16 cellular contexts compared by ENCODE assay signal in genomic region chr1:99950486-99950885, GRCh38. TPM values are rescaled to one million over a fixed set of nuclear protein-coding genes. Genes with fewer than 3 reads are reported as not detected.
A peak's percentile ranks its signal among the peaks of the same experiment; 100 is the strongest.
DNase-seq lines count a peak whose midpoint lies in the region; ATAC-seq, FAIRE-seq and TF ChIP-seq lines count a peak whose summit lies in the region.
"Had no signal": no experiment of that assay in that cellular context is flagged by ENCODE, and none has a peak within 500 bp of the region (broad histone marks: within the 10 kb centered on the region; RNA-seq: fewer than 3 reads in every experiment).

No MANE protein-coding gene starts in this region.

- no peak for TF ChIP-seq EP300 in tibial nerve (IDR thresholded peaks at IDR 0.05)

- H3K36me3 ChIP-seq in GM23338 (ENCODE audit: insufficient read depth) (no peaks in the 10 kb centered on the region), HUES6 (ENCODE audit: control insufficient read depth, insufficient read depth, low read length) (no peaks in the 10 kb centered on the region), mesodermal cell (ENCODE audit: control insufficient read depth, insufficient read depth, low read length) (no peaks in the 10 kb centered on the region), tibial nerve (no peaks in the 10 kb centered on the region)

- 100% methylated on average over 1 of the region's 3 CpGs for WGBS in mesodermal cell (ENCODE audit: insufficient coverage in 2 of 2), 2 experiments
- WGBS in tibial nerve, 2 donors = 77 to 78% methylated on average over 3 of the region's 3 CpGs

- H3K27ac Mint-ChIP-seq in GM23338 (no peak overlapping the region; the same call in 1 of the 2 replicates), endothelial cell (ENCODE audit: unreplicated experiment) (peak overlapping the region; percentile 94)
- H3K27ac Mint-ChIP-seq: B cell; CD4-positive, alpha-beta T cell; HFFc6 had no signal

- no peaks in the 10 kb centered on the region for H3K79me2 ChIP-seq in GM23338 (replicated peaks; ENCODE audit: insufficient read depth)

- H3K27ac ChIP-seq in GM23338 (ENCODE audit: low read depth) (peak overlapping the region; percentile 61; the same call in 1 of the 2 replicates), HUES6 (ENCODE audit: low read depth, low read length) (0 out of 2 replicates have a peak overlapping the region, but pooled peaks have one; percentile 26), mesodermal cell (ENCODE audit: low read depth, low read length, severe bottlenecking) (peak overlapping the region; percentile 57), tibial nerve (no peak overlapping the region)

- H3K27me3 ChIP-seq in GM23338 (ENCODE audit: insufficient read depth) = no peaks in the 10 kb centered on the region
- H3K27me3 ChIP-seq in HUES6 (ENCODE audit: control insufficient read depth, insufficient read depth, low read length) = no peaks in the 10 kb centered on the region
- no peaks in the 10 kb centered on the region for H3K27me3 ChIP-seq in tibial nerve

- H3K36me3 Mint-ChIP-seq in GM23338 (ENCODE audit: low read depth) (no peaks in the 10 kb centered on the region), endothelial cell (ENCODE audit: low read depth, unreplicated experiment) (no peaks in the 10 kb centered on the region)

- H3K9me2 ChIP-seq in GM23338 (ENCODE audit: insufficient read depth) = no peaks in the 10 kb centered on the region; the same call in 1 of the 2 replicates

- no peak for TF ChIP-seq CTCF in GM23338 (conservative IDR thresholded peaks at IDR 0.05; ENCODE audit: low read depth in 2 of 2)
- no peak for TF ChIP-seq CTCF in endothelial cell (IDR thresholded peaks at IDR 0.05; ENCODE audit: unreplicated experiment)
- no peak for TF ChIP-seq CTCF in tibial nerve (IDR thresholded peaks at IDR 0.05)

- H3K27me3 Mint-ChIP-seq in GM23338 (ENCODE audit: insufficient read depth, low read depth, poor library complexity) (peaks cover 2% of the 10 kb centered on the region), endothelial cell (ENCODE audit: unreplicated experiment) (peaks cover 2% of the 10 kb centered on the region)
- H3K27me3 Mint-ChIP-seq: CD4-positive, alpha-beta T cell had no signal

- H3K9me3 Mint-ChIP-seq in GM23338 (no peaks in the 10 kb centered on the region), endothelial cell (ENCODE audit: unreplicated experiment) (no peaks in the 10 kb centered on the region)
- H3K9me3 Mint-ChIP-seq: CD4-positive, alpha-beta T cell; HFFc6 had no signal

- no peak overlapping the region for H3K9ac ChIP-seq in HUES6 (ENCODE audit: low read length)

- H3K4me3 ChIP-seq in GM23338 (no peak overlapping the region), HUES6 (ENCODE audit: low read depth, low read length) (no peak overlapping the region), mesodermal cell (ENCODE audit: extremely low read depth, insufficient read depth, low read length, poor library complexity, severe bottlenecking) (no peak overlapping the region), tibial nerve (no peak overlapping the region)
- H3K4me3 ChIP-seq: GM12878 had no signal

- no peak overlapping the region for H3K4me3 Mint-ChIP-seq in GM23338
- H3K4me3 Mint-ChIP-seq in endothelial cell (ENCODE audit: unreplicated experiment) = no peak overlapping the region
- H3K4me3 Mint-ChIP-seq: B cell; CD4-positive, alpha-beta T cell; HFFc6 had no signal

- no peak for FAIRE-seq in GM12891 (lab: Jason Lieb, UNC)
- FAIRE-seq: A204.1, GM12878, HTR-8/SVneo had no signal

- no peaks in the 10 kb centered on the region for H3F3A ChIP-seq in GM23338 (replicated peaks; ENCODE audit: low read depth)

- 0 out of 2 replicates have a peak, but pooled peaks cover 3% of the 10 kb centered on the region for H3K9me3 ChIP-seq in HUES6 (ENCODE audit: control insufficient read depth, insufficient read depth, low read depth, low read length)
- H3K9me3 ChIP-seq in mesodermal cell (ENCODE audit: control insufficient read depth, low read length) = peaks cover 4% of the 10 kb centered on the region
- H3K9me3 ChIP-seq in tibial nerve = peaks cover 0 to 4% (median 0%) of the 10 kb centered on the region in 4 donors

- peak; percentile 5 for DNase-seq in GM23338 (ENCODE audit: low spot score)
- peak; percentile 29 for DNase-seq in endothelial cell (ENCODE audit: low spot score)
- DNase-seq in GM12891 (ENCODE audit: insufficient read length, low spot score) = no peak
- no peak for DNase-seq in tibial nerve (ENCODE audit: low spot score in 2 of 2)
- DNase-seq: C1 segment of cervical spinal cord; CD4-positive, alpha-beta T cell; DMS79; HCEC 1CT; HFFc6 had no signal

- H2AFZ ChIP-seq in GM23338 = peak overlapping the region; percentile 5; the same call in 1 of the 2 replicates

- no peaks in the 10 kb centered on the region for H4K20me1 ChIP-seq in GM23338 (replicated peaks; ENCODE audit: insufficient read depth)

- no peak overlapping the region for H3K4me2 ChIP-seq in GM23338

- H3K4me1 ChIP-seq in GM23338 (ENCODE audit: insufficient read depth) = no peaks in the 10 kb centered on the region
- no peaks in the 10 kb centered on the region for H3K4me1 ChIP-seq in HUES6 (ENCODE audit: control insufficient read depth, insufficient read depth, low read length)
- no peaks in the 10 kb centered on the region for H3K4me1 ChIP-seq in mesodermal cell (ENCODE audit: control insufficient read depth, insufficient read depth, low read length, poor library complexity, severe bottlenecking)
- H3K4me1 ChIP-seq in tibial nerve = no peaks in the 10 kb centered on the region

- peaks cover 4% of the 10 kb centered on the region; the same call in 2 of the 3 replicates for H3K4me1 Mint-ChIP-seq in GM23338
- peaks cover 14% of the 10 kb centered on the region for H3K4me1 Mint-ChIP-seq in endothelial cell (ENCODE audit: unreplicated experiment)
- H3K4me1 Mint-ChIP-seq: B cell had no signal

- no peak for TF ChIP-seq POLR2A in GM12891 (IDR thresholded peaks at IDR 0.05; ENCODE audit: low read depth, low read length)
- no peak for TF ChIP-seq POLR2A in tibial nerve (IDR thresholded peaks at IDR 0.05)

- ATAC-seq in GM23338 (no peak), GM21786 (IDR thresholded peaks at IDR 0.05; ENCODE audit: unreplicated experiment) (no peak)
- ATAC-seq: GM12878 had no signal

TF ChIP-seq in GM23338, 12 proteins besides CTCF, POLR2A, EP300 and RAD21 (continues in another document):
- no peak for TF ChIP-seq EZH2phosphoT487 (IDR thresholded peaks at IDR 0.05; ENCODE audit: unreplicated experiment)

TF ChIP-seq in GM12891, 5 proteins besides CTCF, POLR2A, EP300 and RAD21:
- TF ChIP-seq POLR2AphosphoS5 (IDR thresholded peaks at IDR 0.05; ENCODE audit: low read depth, low read length) (no peak), TAF1 (IDR thresholded peaks at IDR 0.05; ENCODE audit: low read depth, low read length) (no peak), PAX5 (IDR thresholded peaks at IDR 0.05; ENCODE audit: insufficient read depth, low read length, severe bottlenecking) (no peak), POU2F2 (IDR thresholded peaks at IDR 0.05; ENCODE audit: low read depth, low read length) (no peak), SPI1 (IDR thresholded peaks at IDR 0.05; ENCODE audit: low read depth, low read length) (no peak)

RNA-seq across cellular contexts. Expression of gene SLC35A3, which starts 19.3 kb away (rescaled TPM):
- 24.3 and 27.2 TPM in 2 replicates for total RNA-seq in GM23338 (2014; rRNA removed; shearing (Covaris generic))
- polyA plus RNA-seq in GM23338 (2016; fragmentation: Nextera tagmentation; extraction: Ambion mirVana) = 7.6 and 8.4 TPM in 2 replicates
- 19.0 TPM for total RNA-seq in endothelial cell (ENCODE audit: unreplicated experiment)
- 16.1 TPM for polyA plus RNA-seq in mesodermal cell (2013, experiment 1 of 2)
- polyA plus RNA-seq in mesodermal cell (2013, experiment 2 of 2) = 19.1 TPM
- polyA plus RNA-seq in GM12891 (2012; ENCODE audit: low read depth, missing spikeins) = 6.6 TPM
- total RNA-seq in tibial nerve = 10 to 100 TPM; 15.7 to 23.8 (median 17.9) TPM

Comparison
In these comparisons a context has a peak if more than half of its experiments do, and no peak if none do; other contexts are left out.
1. DNase-seq: peak in GM23338 (single experiment) and endothelial cell (single experiment); none in GM12891 (single experiment) and tibial nerve (0 of 2).
2. H3K27ac ChIP-seq: peak in GM23338 (single experiment), HUES6 (single experiment) and mesodermal cell (single experiment); none in tibial nerve (0 of 4).